In the genomic region with DNA sequence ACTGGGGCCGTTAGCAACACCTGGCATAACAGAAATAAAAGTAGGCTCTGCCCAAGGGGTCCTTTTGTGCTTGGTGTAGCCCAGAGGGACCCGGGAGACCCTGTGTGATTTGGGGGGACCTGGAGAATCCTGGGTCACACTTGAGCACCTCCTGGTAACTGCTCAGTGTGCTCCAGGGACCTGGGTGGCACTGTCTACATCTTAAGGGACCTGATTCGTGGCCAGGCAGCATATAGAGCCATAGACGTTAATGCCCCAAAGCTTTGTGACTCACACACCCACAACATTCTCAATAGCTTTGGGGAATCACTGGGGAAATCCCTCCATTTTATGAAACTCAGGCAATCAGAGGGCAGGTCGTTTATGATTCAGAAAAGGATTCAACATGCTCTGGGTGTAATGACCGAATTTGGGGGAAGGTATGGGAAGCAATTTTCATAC, we compare ENCODE assay signal across 11 cellular contexts. TPM values are rescaled to one million over a fixed set of nuclear protein-coding genes. Genes with fewer than 3 reads are reported as not detected.
DNase-seq lines count a peak whose midpoint lies in the region; ATAC-seq, FAIRE-seq and TF ChIP-seq lines count a peak whose summit lies in the region.
"Had no signal": no experiment of that assay in that cellular context is flagged by ENCODE, and none has a peak within 500 bp of the region (broad histone marks: within the 10 kb centered on the region; RNA-seq: fewer than 3 reads in every experiment).

No MANE protein-coding gene starts in this region.

- POLR2A ChIA-PET in GM10248 (lab: Yijun Ruan, JAX), result no interaction called here

- H3K4me1 Mint-ChIP-seq in progenitor cell of endocrine pancreas (ENCODE audit: low read depth), result peaks cover 10% of the 10 kb centered on the region

- peaks cover 3% of the 10 kb centered on the region for H3K36me3 Mint-ChIP-seq in progenitor cell of endocrine pancreas (ENCODE audit: insufficient read depth)

- H3K9me3 Mint-ChIP-seq in progenitor cell of endocrine pancreas (ENCODE audit: low read depth), result no peaks in the 10 kb centered on the region

- no peak for TF ChIP-seq POLR2A in GM18505 (IDR thresholded peaks at IDR 0.05; ENCODE audit: borderline replicate concordance, extremely low read depth, insufficient read depth, insufficient read length)

- peak overlapping the region; percentile 91 for H3K4me3 Mint-ChIP-seq in progenitor cell of endocrine pancreas (ENCODE audit: low read depth)

- DNase-seq in GM10248 (ENCODE audit: extremely low spot score) (peak; percentile 70), NCI-H226 (peak; percentile 31), amniotic stem cell (lab: John Stamatoyannopoulos, UW) (peak; percentile 19), progenitor cell of endocrine pancreas (ENCODE audit: low spot score, unreplicated experiment) (no peak), NCI-H146 (lab: John Stamatoyannopoulos, UW) (no peak), pancreas (no peak)
- DNase-seq: NCI-H1105, upper lobe of right lung had no signal

- H3K36me3 ChIP-seq in pancreas, result no peaks in the 10 kb centered on the region
- H3K36me3 ChIP-seq: upper lobe of right lung had no signal

- peaks cover 59% of the 10 kb centered on the region for H3K27me3 Mint-ChIP-seq in progenitor cell of endocrine pancreas

- intact Hi-C loops in pancreas (cut with DNase I), result loop anchor here in 1 of 3 donors (10.0 kb wide), 1 partner anchor 218 kb away; no protein-coding TSS in a partner anchor

- peaks cover 0 to 5% (median 0%) of the 10 kb centered on the region in 3 donors for H3K4me1 ChIP-seq in pancreas

- no peak for FAIRE-seq in pancreas (lab: Jason Lieb, UNC)

- peak overlapping the region; percentile 87 for H3K27ac Mint-ChIP-seq in progenitor cell of endocrine pancreas

- H3K27ac ChIP-seq in pancreas, result no peak overlapping the region
- H3K27ac ChIP-seq: upper lobe of right lung had no signal

- TF ChIP-seq CTCF in GM10248 (IDR thresholded peaks at IDR 0.05; ENCODE audit: control extremely low read depth, extremely low read depth, low read depth, missing control alignments) (no peak), progenitor cell of endocrine pancreas (IDR thresholded peaks at IDR 0.05; ENCODE audit: unreplicated experiment) (no peak), pancreas (IDR thresholded peaks at IDR 0.05) (no peak)

- 9 to 11% methylated on average over 6 of the region's 6 CpGs for WGBS in pancreas, 2 donors

- peaks cover 0 to 44% (median 6%) of the 10 kb centered on the region in 4 donors for H3K27me3 ChIP-seq in pancreas

- no peaks in the 10 kb centered on the region for H3K9me3 ChIP-seq in pancreas
- H3K9me3 ChIP-seq: upper lobe of right lung had no signal

- ATAC-seq in HG03378 (IDR thresholded peaks at IDR 0.05; ENCODE audit: unreplicated experiment) (no peak), GM18505 (IDR thresholded peaks at IDR 0.05; ENCODE audit: unreplicated experiment) (no peak), pancreas (no peak)
- ATAC-seq: upper lobe of right lung had no signal

- H3K4me3 ChIP-seq in pancreas, result no peak overlapping the region
- H3K4me3 ChIP-seq: upper lobe of right lung had no signal

- CTCF ChIA-PET in GM10248 (lab: Yijun Ruan, JAX), result interaction anchor here (1.0 to 4.9 kb wide), 6 partner anchors 9 to 449 kb away, joined by 3 to 43 read pairs (median 4); no protein-coding TSS in a partner anchor

RNA-seq across cellular contexts. Expression of a gene that starts 3.6 kb away (rescaled TPM):
- total RNA-seq in progenitor cell of endocrine pancreas (4,678 and 5,100 TPM in 2 replicates), pancreas (10 to 100 TPM in 3 of 6 donors, 1 to 10 TPM in 3; 6.0 to 99.9 (median 12.3) TPM)
- polyA plus RNA-seq in pancreas, result 10 to 100 TPM; 25.1 to 26.9 TPM

RNA-seq across cellular contexts. Expression of a gene that starts 18.2 kb away (rescaled TPM):
- total RNA-seq in progenitor cell of endocrine pancreas (68.7 and 75.2 TPM in 2 replicates), pancreas (over 10,000 TPM in 1 of 6 donors, 1,000 to 10,000 TPM in 5; 1,425 to 13,046 (median 4,747) TPM)
- over 10,000 TPM; 71,280 to 145,342 TPM for polyA plus RNA-seq in pancreas
- total RNA-seq: upper lobe of right lung had no signal

RNA-seq across cellular contexts. Expression of a gene that starts 28.8 kb away (rescaled TPM):
- total RNA-seq in progenitor cell of endocrine pancreas, result 0.53 and 1.1 TPM in 2 replicates
- total RNA-seq in pancreas, result under 1 TPM in 4 of 6 donors, not detected in 2; 0.19 to 0.55 (median 0.22) TPM
- polyA plus RNA-seq in pancreas, result 1 to 10 TPM in 1 of 2 donors, under 1 TPM in 1; 0.49 to 2.5 TPM
- total RNA-seq: liver, upper lobe of right lung had no signal

Comparison
In these comparisons a context has a peak if more than half of its experiments do, and no peak if none do; other contexts are left out.
1. DNase-seq: peak in GM10248 (single experiment), NCI-H226 (single experiment) and amniotic stem cell (single experiment); none in progenitor cell of endocrine pancreas (single experiment), NCI-H146 (single experiment) and pancreas (0 of 6).
2. RNA of a gene that starts 3.6 kb away (total RNA-seq): 4,678 to 5,100 TPM in progenitor cell of endocrine pancreas; 6.0 to 99.9 TPM in pancreas; every median in the first group is over 10 times any median in the second.
3. RNA of a gene that starts 18.2 kb away (total RNA-seq): 1,425 to 13,046 TPM in pancreas; 68.7 to 75.2 TPM in progenitor cell of endocrine pancreas; every median in the first group is over 10 times any median in the second.